In genomic region chr1:6899621-6900020, GRCh38 we compare ENCODE assay signal across 22 cellular contexts.
"Had no signal": no experiment of that assay in that cellular context is flagged by ENCODE, and none has a peak within 500 bp of the region (broad histone marks: within the 10 kb centered on the region; RNA-seq: fewer than 3 reads in every experiment).

No MANE protein-coding gene starts in this region.

- H3K4me3 ChIP-seq: coronary artery, SJSA1 had no signal

- H3K4me1 ChIP-seq: SJSA1 had no signal

- H3K36me3 ChIP-seq: brain microvascular endothelial cell, SJSA1 had no signal

- DNase-seq: activated B cell treated with CpG ODN at 0.5 μM for 24 hours; activated CD4-positive, alpha-beta T cell treated with anti-CD3 and anti-CD28 coated beads for 1 hour; activated CD4-positive, alpha-beta T cell treated with anti-CD3 and anti-CD28 coated beads, Interleukin-2, amount 10 ng/mL, durations not matched to agents 24 days and 14 days; activated CD4-positive, alpha-beta T cell treated with anti-CD3 and anti-CD28 coated beads, Interleukin-2, amount 50 U/mL, for 48 hours; activated effector memory CD4-positive, alpha-beta T cell treated with anti-CD3 and anti-CD28 coated beads, Interleukin-2, amount 50 U/mL, for 16 hours; activated naive CD4-positive, alpha-beta T cell treated with Interleukin-2 at 50 U/mL for 16 hours; activated T-cell treated with anti-CD3 and anti-CD28 coated beads, Interleukin-2, amount 50 U/mL, for 4 hours; amygdala; brain microvascular endothelial cell; cerebellar nuclear complex; Karpas-422; NCI-H146; NCI-H187 treated with DMSO at 0.1 percent for 48 hours; NCI-H2171; NCI-H226; NCI-H69; PC-3; SHP77; SW 1271 had no signal

- H3K27me3 ChIP-seq: brain microvascular endothelial cell, SJSA1 had no signal

- H3K9me3 ChIP-seq: SJSA1 had no signal

- H3K27ac ChIP-seq: brain microvascular endothelial cell, coronary artery, SJSA1 had no signal

- ATAC-seq: activated T-cell treated with anti-CD3 and anti-CD28 coated beads, Interleukin-2, amount 50 U/mL, for 4 hours; PC-3; SK-N-SH treated with all-trans-retinoic acid at 6 μM for 48 hours had no signal
